ENCODE assay signal across 1 cellular context in the genomic region with DNA sequence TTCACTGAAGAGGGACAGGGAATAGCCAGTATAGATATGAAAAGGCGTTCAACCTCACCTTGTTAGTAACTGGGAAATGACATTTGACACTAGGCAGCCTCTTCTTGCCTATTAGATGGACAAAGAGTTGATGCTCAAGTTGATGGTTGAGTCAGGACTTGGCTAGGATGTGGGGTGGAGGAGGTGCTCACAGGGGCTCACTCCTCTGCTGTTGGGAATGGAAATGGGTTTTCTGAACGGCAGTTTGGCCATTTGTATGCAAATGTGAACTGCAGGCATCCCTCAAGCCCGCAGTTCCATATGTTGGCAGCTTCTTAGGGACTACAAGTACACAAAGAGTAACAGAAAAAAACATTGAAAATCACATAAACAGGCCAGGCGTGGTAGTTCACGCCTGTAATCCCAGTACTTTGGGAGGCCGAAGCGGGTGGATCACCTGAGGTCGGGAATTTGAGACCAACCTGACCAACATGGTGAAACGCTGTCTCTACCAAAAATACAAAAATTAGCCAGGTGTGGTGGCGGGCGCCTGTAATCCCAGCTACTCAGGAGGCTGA.
TF ChIP-seq lines count a peak whose summit lies in the region.

No MANE protein-coding gene starts in this region.

TF ChIP-seq in HepG2, 621 proteins besides CTCF, POLR2A, EP300 and RAD21 (continued from another document):
- TF ChIP-seq, protein P1, sequence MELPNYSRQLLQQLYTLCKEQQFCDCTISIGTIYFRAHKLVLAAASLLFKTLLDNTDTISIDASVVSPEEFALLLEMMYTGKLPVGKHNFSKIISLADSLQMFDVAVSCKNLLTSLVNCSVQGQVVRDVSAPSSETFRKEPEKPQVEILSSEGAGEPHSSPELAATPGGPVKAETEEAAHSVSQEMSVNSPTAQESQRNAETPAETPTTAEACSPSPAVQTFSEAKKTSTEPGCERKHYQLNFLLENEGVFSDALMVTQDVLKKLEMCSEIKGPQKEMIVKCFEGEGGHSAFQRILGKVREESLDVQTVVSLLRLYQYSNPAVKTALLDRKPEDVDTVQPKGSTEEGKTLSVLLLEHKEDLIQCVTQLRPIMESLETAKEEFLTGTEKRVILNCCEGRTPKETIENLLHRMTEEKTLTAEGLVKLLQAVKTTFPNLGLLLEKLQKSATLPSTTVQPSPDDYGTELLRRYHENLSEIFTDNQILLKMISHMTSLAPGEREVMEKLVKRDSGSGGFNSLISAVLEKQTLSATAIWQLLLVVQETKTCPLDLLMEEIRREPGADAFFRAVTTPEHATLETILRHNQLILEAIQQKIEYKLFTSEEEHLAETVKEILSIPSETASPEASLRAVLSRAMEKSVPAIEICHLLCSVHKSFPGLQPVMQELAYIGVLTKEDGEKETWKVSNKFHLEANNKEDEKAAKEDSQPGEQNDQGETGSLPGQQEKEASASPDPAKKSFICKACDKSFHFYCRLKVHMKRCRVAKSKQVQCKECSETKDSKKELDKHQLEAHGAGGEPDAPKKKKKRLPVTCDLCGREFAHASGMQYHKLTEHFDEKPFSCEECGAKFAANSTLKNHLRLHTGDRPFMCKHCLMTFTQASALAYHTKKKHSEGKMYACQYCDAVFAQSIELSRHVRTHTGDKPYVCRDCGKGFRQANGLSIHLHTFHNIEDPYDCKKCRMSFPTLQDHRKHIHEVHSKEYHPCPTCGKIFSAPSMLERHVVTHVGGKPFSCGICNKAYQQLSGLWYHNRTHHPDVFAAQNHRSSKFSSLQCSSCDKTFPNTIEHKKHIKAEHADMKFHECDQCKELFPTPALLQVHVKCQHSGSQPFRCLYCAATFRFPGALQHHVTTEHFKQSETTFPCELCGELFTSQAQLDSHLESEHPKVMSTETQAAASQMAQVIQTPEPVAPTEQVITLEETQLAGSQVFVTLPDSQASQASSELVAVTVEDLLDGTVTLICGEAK (IDR thresholded peaks at IDR 0.05), result no peak
- TF ChIP-seq, protein P1 (CRISPR knock-in tag; IDR thresholded peaks at IDR 0.05), result no peak
- no peak for TF ChIP-seq ZNF816 (CRISPR knock-in tag; IDR thresholded peaks at IDR 0.05; ENCODE audit: borderline replicate concordance)
- TF ChIP-seq MLXIP (CRISPR knock-in tag; IDR thresholded peaks at IDR 0.05; ENCODE audit: borderline replicate concordance), result no peak
- no peak for TF ChIP-seq TFAP4 (IDR thresholded peaks at IDR 0.05; ENCODE audit: borderline replicate concordance, low read depth)
- TF ChIP-seq, protein P2, sequence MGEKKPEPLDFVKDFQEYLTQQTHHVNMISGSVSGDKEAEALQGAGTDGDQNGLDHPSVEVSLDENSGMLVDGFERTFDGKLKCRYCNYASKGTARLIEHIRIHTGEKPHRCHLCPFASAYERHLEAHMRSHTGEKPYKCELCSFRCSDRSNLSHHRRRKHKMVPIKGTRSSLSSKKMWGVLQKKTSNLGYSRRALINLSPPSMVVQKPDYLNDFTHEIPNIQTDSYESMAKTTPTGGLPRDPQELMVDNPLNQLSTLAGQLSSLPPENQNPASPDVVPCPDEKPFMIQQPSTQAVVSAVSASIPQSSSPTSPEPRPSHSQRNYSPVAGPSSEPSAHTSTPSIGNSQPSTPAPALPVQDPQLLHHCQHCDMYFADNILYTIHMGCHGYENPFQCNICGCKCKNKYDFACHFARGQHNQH (CRISPR knock-in tag; IDR thresholded peaks at IDR 0.05), result no peak
- TF ChIP-seq, protein P3, sequence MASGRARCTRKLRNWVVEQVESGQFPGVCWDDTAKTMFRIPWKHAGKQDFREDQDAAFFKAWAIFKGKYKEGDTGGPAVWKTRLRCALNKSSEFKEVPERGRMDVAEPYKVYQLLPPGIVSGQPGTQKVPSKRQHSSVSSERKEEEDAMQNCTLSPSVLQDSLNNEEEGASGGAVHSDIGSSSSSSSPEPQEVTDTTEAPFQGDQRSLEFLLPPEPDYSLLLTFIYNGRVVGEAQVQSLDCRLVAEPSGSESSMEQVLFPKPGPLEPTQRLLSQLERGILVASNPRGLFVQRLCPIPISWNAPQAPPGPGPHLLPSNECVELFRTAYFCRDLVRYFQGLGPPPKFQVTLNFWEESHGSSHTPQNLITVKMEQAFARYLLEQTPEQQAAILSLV (CRISPR knock-in tag; IDR thresholded peaks at IDR 0.05; ENCODE audit: borderline replicate concordance), result no peak
- no peak for TF ChIP-seq NFRKB (IDR thresholded peaks at IDR 0.05)
- no peak for TF ChIP-seq ZBTB46 (CRISPR knock-in tag; IDR thresholded peaks at IDR 0.05; ENCODE audit: borderline replicate concordance)
- TF ChIP-seq, protein P4, sequence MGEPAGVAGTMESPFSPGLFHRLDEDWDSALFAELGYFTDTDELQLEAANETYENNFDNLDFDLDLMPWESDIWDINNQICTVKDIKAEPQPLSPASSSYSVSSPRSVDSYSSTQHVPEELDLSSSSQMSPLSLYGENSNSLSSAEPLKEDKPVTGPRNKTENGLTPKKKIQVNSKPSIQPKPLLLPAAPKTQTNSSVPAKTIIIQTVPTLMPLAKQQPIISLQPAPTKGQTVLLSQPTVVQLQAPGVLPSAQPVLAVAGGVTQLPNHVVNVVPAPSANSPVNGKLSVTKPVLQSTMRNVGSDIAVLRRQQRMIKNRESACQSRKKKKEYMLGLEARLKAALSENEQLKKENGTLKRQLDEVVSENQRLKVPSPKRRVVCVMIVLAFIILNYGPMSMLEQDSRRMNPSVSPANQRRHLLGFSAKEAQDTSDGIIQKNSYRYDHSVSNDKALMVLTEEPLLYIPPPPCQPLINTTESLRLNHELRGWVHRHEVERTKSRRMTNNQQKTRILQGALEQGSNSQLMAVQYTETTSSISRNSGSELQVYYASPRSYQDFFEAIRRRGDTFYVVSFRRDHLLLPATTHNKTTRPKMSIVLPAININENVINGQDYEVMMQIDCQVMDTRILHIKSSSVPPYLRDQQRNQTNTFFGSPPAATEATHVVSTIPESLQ (CRISPR knock-in tag; conservative IDR thresholded peaks at IDR 0.05), result no peak
- TF ChIP-seq SMAD9 (CRISPR knock-in tag; IDR thresholded peaks at IDR 0.05), result no peak
- TF ChIP-seq, protein P5, sequence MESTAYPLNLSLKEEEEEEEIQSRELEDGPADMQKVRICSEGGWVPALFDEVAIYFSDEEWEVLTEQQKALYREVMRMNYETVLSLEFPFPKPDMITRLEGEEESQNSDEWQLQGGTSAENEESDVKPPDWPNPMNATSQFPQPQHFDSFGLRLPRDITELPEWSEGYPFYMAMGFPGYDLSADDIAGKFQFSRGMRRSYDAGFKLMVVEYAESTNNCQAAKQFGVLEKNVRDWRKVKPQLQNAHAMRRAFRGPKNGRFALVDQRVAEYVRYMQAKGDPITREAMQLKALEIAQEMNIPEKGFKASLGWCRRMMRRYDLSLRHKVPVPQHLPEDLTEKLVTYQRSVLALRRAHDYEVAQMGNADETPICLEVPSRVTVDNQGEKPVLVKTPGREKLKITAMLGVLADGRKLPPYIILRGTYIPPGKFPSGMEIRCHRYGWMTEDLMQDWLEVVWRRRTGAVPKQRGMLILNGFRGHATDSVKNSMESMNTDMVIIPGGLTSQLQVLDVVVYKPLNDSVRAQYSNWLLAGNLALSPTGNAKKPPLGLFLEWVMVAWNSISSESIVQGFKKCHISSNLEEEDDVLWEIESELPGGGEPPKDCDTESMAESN (CRISPR knock-in tag; conservative IDR thresholded peaks at IDR 0.05), result no peak
- no peak for TF ChIP-seq MIXL1 (CRISPR knock-in tag; IDR thresholded peaks at IDR 0.05)
- TF ChIP-seq TEAD3 (CRISPR knock-in tag; optimal IDR thresholded peaks at IDR 0.05; ENCODE audit: borderline replicate concordance), result no peak
- TF ChIP-seq HOXD1 (CRISPR knock-in tag; IDR thresholded peaks at IDR 0.05), result no peak
- no peak for TF ChIP-seq HNF4A (CRISPR knock-in tag; IDR thresholded peaks at IDR 0.05)
- no peak for TF ChIP-seq RFXANK (CRISPR knock-in tag; IDR thresholded peaks at IDR 0.05)
- no peak for TF ChIP-seq ZFP36L2 (CRISPR knock-in tag; IDR thresholded peaks at IDR 0.05)
